ENCODE assay signal across 9 cellular contexts in the genomic region with DNA sequence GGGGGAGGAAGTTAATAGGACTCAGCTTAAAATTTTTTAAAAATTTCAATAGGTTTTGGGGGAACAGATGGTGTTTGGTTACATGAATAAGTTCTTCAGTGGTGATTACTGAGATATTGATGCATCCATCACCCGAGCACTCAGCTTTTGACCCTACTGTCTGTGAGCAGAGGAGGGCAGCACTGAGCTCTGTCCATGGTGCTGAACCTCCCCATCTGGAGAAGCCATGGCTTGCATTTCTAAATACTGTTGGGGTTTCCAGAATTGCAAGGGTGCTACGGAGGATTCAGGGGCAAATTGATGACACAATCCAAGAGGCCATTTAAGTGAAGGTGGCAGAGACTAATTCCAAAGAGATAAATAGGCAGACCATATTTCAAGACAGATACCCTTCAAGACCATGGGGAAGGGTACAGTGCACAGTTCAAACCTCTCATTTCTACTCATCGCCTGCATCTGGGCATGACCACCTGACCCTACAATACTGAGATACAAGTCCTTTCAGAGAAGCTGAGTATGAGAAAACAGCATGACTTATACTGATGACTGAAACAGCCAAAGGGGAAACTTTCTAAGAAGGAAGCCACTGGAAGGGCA. TPM values are rescaled to one million over a fixed set of nuclear protein-coding genes. Genes with fewer than 3 reads are reported as not detected.
A peak's percentile ranks its signal among the peaks of the same experiment; 100 is the strongest.
DNase-seq lines count a peak whose midpoint lies in the region; ATAC-seq and TF ChIP-seq lines count a peak whose summit lies in the region.
"Had no signal": no experiment of that assay in that cellular context is flagged by ENCODE, and none has a peak within 500 bp of the region (broad histone marks: within the 10 kb centered on the region; RNA-seq: fewer than 3 reads in every experiment).

No MANE protein-coding gene starts in this region.

- no peak overlapping the region for H2BK5ac ChIP-seq in mesenchymal stem cell (ENCODE audit: low read depth, low read length, poor library complexity, severe bottlenecking)

- WGBS in mesenchymal stem cell: 50% methylated on average over 3 of the region's 3 CpGs

- H3K4me1 Mint-ChIP-seq in activated CD4-positive, alpha-beta T cell treated with anti-CD3 and anti-CD28 coated beads, Interleukin-2, amount 10 ng/mL, durations not matched to agents 24 days and 14 days: peaks cover 2% of the 10 kb centered on the region

- no peak overlapping the region for H2BK15ac ChIP-seq in mesenchymal stem cell (ENCODE audit: low read depth, poor library complexity, severe bottlenecking)

- no peaks in the 10 kb centered on the region for H3K4me1 ChIP-seq in mesenchymal stem cell (ENCODE audit: control insufficient read depth, insufficient read depth, low read depth, low read length)

- no peaks in the 10 kb centered on the region for H3K36me3 ChIP-seq in mesenchymal stem cell (ENCODE audit: control insufficient read depth in 1 of 2, insufficient read depth in 2 of 2, low read depth in 1 of 2, low read length in 2 of 2)

- no peaks in the 10 kb centered on the region for H3K9me3 Mint-ChIP-seq in activated CD4-positive, alpha-beta T cell treated with anti-CD3 and anti-CD28 coated beads, Interleukin-2, amount 10 ng/mL, durations not matched to agents 24 days and 14 days
- H3K9me3 Mint-ChIP-seq: dendritic cell treated with granulocyte-macrophage colony-stimulating factor and Interleukin-4, amounts not matched to agents 40 ng/mL and 50 ng/mL, for 4 days had no signal

- H4K8ac ChIP-seq in mesenchymal stem cell (ENCODE audit: low read length): no peak overlapping the region

- no peaks in the 10 kb centered on the region for H3K36me3 Mint-ChIP-seq in activated CD4-positive, alpha-beta T cell treated with anti-CD3 and anti-CD28 coated beads, Interleukin-2, amount 10 ng/mL, durations not matched to agents 24 days and 14 days (ENCODE audit: low read depth)

- H3K27me3 ChIP-seq in mesenchymal stem cell (ENCODE audit: control insufficient read depth in 1 of 2, insufficient read depth in 1 of 2, low read length in 2 of 2): peaks cover 81 to 83% of the 10 kb centered on the region in 2 experiments

- H3K4me3 Mint-ChIP-seq in activated CD4-positive, alpha-beta T cell treated with anti-CD3 and anti-CD28 coated beads, Interleukin-2, amount 10 ng/mL, durations not matched to agents 24 days and 14 days: no peak overlapping the region
- H3K4me3 Mint-ChIP-seq: dendritic cell treated with granulocyte-macrophage colony-stimulating factor and Interleukin-4, amounts not matched to agents 40 ng/mL and 50 ng/mL, for 4 days had no signal

- no peak overlapping the region for H3K4ac ChIP-seq in mesenchymal stem cell (ENCODE audit: low read depth in 1 of 2, low read length in 2 of 2)

- no peak overlapping the region for H4K91ac ChIP-seq in mesenchymal stem cell (ENCODE audit: low read length)

- no peak overlapping the region for H3K4me2 ChIP-seq in mesenchymal stem cell (ENCODE audit: low read length, poor library complexity, severe bottlenecking)

- no peak overlapping the region for H2AFZ ChIP-seq in mesenchymal stem cell (ENCODE audit: low read depth, low read length)

- H3K23ac ChIP-seq in mesenchymal stem cell (ENCODE audit: low read length in 2 of 2): no peak overlapping the region

- DNase-seq in GM12864 (ENCODE audit: low read depth) (peak; percentile 15), MV-4-11 (lab: John Stamatoyannopoulos, UW) (peak; percentile 65), mesenchymal stem cell (peak; percentile 81), SHP77 treated with DMSO at 0.1 percent for 48 hours (lab: John Stamatoyannopoulos, UW) (no peak)
- peak; percentile 91 for DNase-seq in activated CD4-positive, alpha-beta T cell treated with anti-CD3 and anti-CD28 coated beads, Interleukin-2, amount 10 ng/mL, durations not matched to agents 24 days and 14 days
- peak; percentile 57 for DNase-seq in effector CD4-positive, alpha-beta T cell
- DNase-seq in stimulated activated CD8-positive, alpha-beta memory T cell treated with anti-CD3 and anti-CD28 coated beads, Interleukin-4, amount 100 ng/mL, for 4 hours (ENCODE audit: low read depth in 2 of 2, low spot score in 1 of 2): peak; percentile 8 to 40

- H2BK12ac ChIP-seq in mesenchymal stem cell (ENCODE audit: low read length in 2 of 2): no peak overlapping the region

- no peak overlapping the region for H3K27ac ChIP-seq in mesenchymal stem cell (ENCODE audit: low read length, poor library complexity, severe bottlenecking)

- no peak for ATAC-seq in HG02642 (IDR thresholded peaks at IDR 0.05; ENCODE audit: poor library complexity, unreplicated experiment)

- intact Hi-C loops in activated CD4-positive, alpha-beta T cell treated with anti-CD3 and anti-CD28 coated beads, Interleukin-2, amount 10 ng/mL, durations not matched to agents 24 days and 14 days (cut with micrococcal nuclease): no loop called here

- no peaks in the 10 kb centered on the region for H3K79me1 ChIP-seq in mesenchymal stem cell (replicated peaks; ENCODE audit: low read length, poor library complexity, severe bottlenecking)

- peak; percentile 32 for TF ChIP-seq CTCF in GM12864 (IDR thresholded peaks at IDR 0.05; ENCODE audit: low read depth, low read length, missing control alignments)

- H3K4me3 ChIP-seq in GM12864 (ENCODE audit: low read depth, low read length) (no peak overlapping the region), mesenchymal stem cell (ENCODE audit: insufficient read depth in 1 of 2, low read depth in 1 of 2, low read length in 2 of 2) (no peak overlapping the region)

- no peak overlapping the region for H3K9ac ChIP-seq in mesenchymal stem cell (ENCODE audit: low read length)

- H3K14ac ChIP-seq in mesenchymal stem cell (ENCODE audit: low read length in 2 of 2): no peak overlapping the region

- no peak overlapping the region for H2AK5ac ChIP-seq in mesenchymal stem cell (ENCODE audit: low read length, severe bottlenecking)

- H3K27me3 Mint-ChIP-seq in activated CD4-positive, alpha-beta T cell treated with anti-CD3 and anti-CD28 coated beads, Interleukin-2, amount 10 ng/mL, durations not matched to agents 24 days and 14 days: peaks cover 25% of the 10 kb centered on the region

- no peaks in the 10 kb centered on the region for H3K9me3 ChIP-seq in mesenchymal stem cell (ENCODE audit: control insufficient read depth, low read length)

- H2BK120ac ChIP-seq in mesenchymal stem cell (ENCODE audit: low read depth, low read length): no peak overlapping the region

- H3K27ac Mint-ChIP-seq in activated CD4-positive, alpha-beta T cell treated with anti-CD3 and anti-CD28 coated beads, Interleukin-2, amount 10 ng/mL, durations not matched to agents 24 days and 14 days: no peak overlapping the region
- H3K27ac Mint-ChIP-seq: dendritic cell treated with granulocyte-macrophage colony-stimulating factor and Interleukin-4, amounts not matched to agents 40 ng/mL and 50 ng/mL, for 4 days had no signal

- H3K18ac ChIP-seq in mesenchymal stem cell (ENCODE audit: low read depth in 1 of 2, low read length in 2 of 2): no peak overlapping the region

RNA-seq across cellular contexts. Expression of a gene that starts 17.2 kb away (rescaled TPM):
- not detected in 2 replicates for total RNA-seq in activated CD4-positive, alpha-beta T cell treated with anti-CD3 and anti-CD28 coated beads, Interleukin-2, amount 10 ng/mL, durations not matched to agents 24 days and 14 days
- under 0.01 TPM for polyA plus RNA-seq in mesenchymal stem cell (2013, experiment 1 of 2)
- not detected for polyA plus RNA-seq in mesenchymal stem cell (2013, experiment 2 of 2)
